In genomic region chr4:180106122-180106521, GRCh38 we compare ENCODE assay signal across 21 cellular contexts.
"Had no signal": no experiment of that assay in that cellular context is flagged by ENCODE, and none has a peak within 500 bp of the region (broad histone marks: within the 10 kb centered on the region; RNA-seq: fewer than 3 reads in every experiment).

No MANE protein-coding gene starts in this region.

- H3K9me3 ChIP-seq: gastrocnemius medialis, pancreas, psoas muscle, thyroid gland, upper lobe of right lung had no signal

- H3K4me3 ChIP-seq: gastrocnemius medialis, pancreas, psoas muscle, thyroid gland, upper lobe of right lung had no signal

- H3K27ac ChIP-seq: gastrocnemius medialis, pancreas, psoas muscle, thyroid gland, upper lobe of right lung had no signal

- H3K36me3 ChIP-seq: gastrocnemius medialis, pancreas, thyroid gland, upper lobe of right lung had no signal

- H3K4me1 ChIP-seq: gastrocnemius medialis, pancreas, psoas muscle, thyroid gland, upper lobe of right lung had no signal

- H3K27me3 ChIP-seq: gastrocnemius medialis, pancreas, thyroid gland, upper lobe of right lung had no signal

- ATAC-seq: activated CD4-positive, alpha-beta T cell treated with anti-CD3 and anti-CD28 coated beads for 36 hours; activated T-cell treated with anti-CD3 and anti-CD28 coated beads, Interleukin-2, amount 50 U/mL, for 72 hours; gastrocnemius medialis; left cardiac atrium; natural killer cell treated with Interleukin-12 subunit alpha and Interleukin-12 subunit beta and Interleukin-15 and Interleukin-18, amount 100 ng/mL, for 72 hours; pancreas; psoas muscle; right cardiac atrium; upper lobe of right lung; WTC11 had no signal

- DNase-seq: activated CD4-positive, alpha-beta T cell treated with anti-CD3 and anti-CD28 coated beads for 36 hours; activated CD4-positive, alpha-beta T cell treated with anti-CD3 and anti-CD28 coated beads, Interleukin-2, amount 50 U/mL, for 4 hours; activated effector memory CD4-positive, alpha-beta T cell treated with Interleukin-2 at 50 U/mL for 16 hours; activated naive CD4-positive, alpha-beta T cell treated with anti-CD3 and anti-CD28 coated beads for 36 hours; activated naive CD8-positive, alpha-beta T cell treated with anti-CD3 and anti-CD28 coated beads, Interleukin-2, amount 10 ng/mL, durations not matched to agents 7 days and 5 days; activated T-cell treated with anti-CD3 and anti-CD28 coated beads, Interleukin-2, amount 50 U/mL, for 72 hours; central memory CD4-positive, alpha-beta T cell; effector memory CD4-positive, alpha-beta T cell; gastrocnemius medialis; hypothalamus; left cardiac atrium; pancreas; psoas muscle; right cardiac atrium; stimulated activated CD4-positive, alpha-beta T cell treated with anti-CD3 and anti-CD28 coated beads, Interleukin-1b, Interleukin-23, amount 100 ng/mL, for 48 hours; substantia nigra; T-helper 1 cell; thyroid gland; upper lobe of right lung had no signal
